9 cellular contexts compared by ENCODE assay signal in the genomic region with DNA sequence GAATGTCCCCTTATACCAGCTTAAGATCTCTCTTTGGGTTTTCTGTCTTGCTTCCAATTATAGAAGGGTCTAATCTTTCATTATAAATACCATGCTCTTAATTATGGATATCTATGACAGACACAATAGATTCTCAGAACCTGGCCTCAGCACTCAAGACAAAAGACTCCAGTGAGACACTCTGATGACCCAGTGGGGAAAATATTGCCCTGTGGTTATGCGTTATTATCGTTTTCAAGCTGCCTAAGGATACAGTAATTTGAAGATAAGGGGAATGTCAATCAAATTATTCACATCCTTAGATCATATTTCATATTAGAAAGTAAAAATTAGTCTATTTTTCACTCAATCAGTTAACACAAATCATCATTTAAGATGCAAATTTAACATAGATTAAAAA.
"Had no signal": no experiment of that assay in that cellular context is flagged by ENCODE, and none has a peak within 500 bp of the region (broad histone marks: within the 10 kb centered on the region; RNA-seq: fewer than 3 reads in every experiment).

No MANE protein-coding gene starts in this region.

- H3K4me3 ChIP-seq: GM23248, GM23338, HAP-1 had no signal

- H3K36me3 ChIP-seq: HAP-1 had no signal

- H2AFZ ChIP-seq: GM23248, GM23338 had no signal

- H3K27ac ChIP-seq: GM23248 had no signal

- DNase-seq: GOT3, H7, H9, HCEC 1CT, HFFc6 had no signal

- H3K9ac ChIP-seq: GM23248 had no signal

- H3K9me3 ChIP-seq: HAP-1 had no signal

- H3K4me1 ChIP-seq: HAP-1 had no signal

- ATAC-seq: GM23338, HCT116 had no signal

- H3K4me2 ChIP-seq: GM23338 had no signal
